In genomic region chr4:74109116-74109791, GRCh38 we compare ENCODE assay signal across 9 cellular contexts. TPM values are rescaled to one million over a fixed set of nuclear protein-coding genes. Genes with fewer than 3 reads are reported as not detected.
DNase-seq lines count a peak whose midpoint lies in the region; ATAC-seq and TF ChIP-seq lines count a peak whose summit lies in the region.
"Had no signal": no experiment of that assay in that cellular context is flagged by ENCODE, and none has a peak within 500 bp of the region (broad histone marks: within the 10 kb centered on the region; RNA-seq: fewer than 3 reads in every experiment).

No MANE protein-coding gene starts in this region.

- H3K27ac ChIP-seq in left ventricle myocardium inferior (replicated peaks), result peak overlapping the region; percentile 90
- H3K27ac ChIP-seq: VCaP had no signal

- H3K27ac Mint-ChIP-seq in WTC11 (peak overlapping the region; percentile 87), T-cell (no peak overlapping the region)

- H3K9me3 Mint-ChIP-seq in WTC11, result no peaks in the 10 kb centered on the region
- no peaks in the 10 kb centered on the region for H3K9me3 Mint-ChIP-seq in T-cell

- H3K9me3 ChIP-seq in left ventricle myocardium inferior (replicated peaks), result no peaks in the 10 kb centered on the region
- H3K9me3 ChIP-seq in skeletal muscle satellite cell (replicated peaks; ENCODE audit: low read length), result no peaks in the 10 kb centered on the region

- no peaks in the 10 kb centered on the region for H3K27me3 Mint-ChIP-seq in WTC11 (ENCODE audit: low read depth)
- peaks cover 11 to 12% of the 10 kb centered on the region in 2 donors for H3K27me3 Mint-ChIP-seq in T-cell

- H3K36me3 ChIP-seq in left ventricle myocardium inferior (no peaks in the 10 kb centered on the region), skeletal muscle satellite cell (ENCODE audit: insufficient read depth, low read length) (no peaks in the 10 kb centered on the region)

- POLR2A ChIA-PET in WTC11 (lab: Charles Lee) (no interaction called here), T-cell (lab: Charles Lee) (no interaction called here)

- TF ChIP-seq CTCF in WTC11 (IDR thresholded peaks at IDR 0.05) (no peak), left ventricle myocardium inferior (IDR thresholded peaks at IDR 0.05; ENCODE audit: borderline replicate concordance) (no peak)

- H3K4me2 ChIP-seq in skeletal muscle satellite cell (ENCODE audit: low read length), result peak overlapping the region; percentile 73

- peak overlapping the region; percentile 84 for H3K9ac ChIP-seq in skeletal muscle satellite cell (ENCODE audit: low read depth, low read length)

- CTCF ChIA-PET in WTC11 (lab: Charles Lee), result interaction anchor here (1.0 to 1.4 kb wide), 2 partner anchors 25 to 71 kb away, joined by 4 to 6 read pairs; partner anchors contain the start of gene CXCL3
- CTCF ChIA-PET in T-cell (lab: Charles Lee), result interaction anchor here in 1 of 2 donors (0.7 kb wide), 1 partner anchor 9 kb away, joined by 3 read pairs; no protein-coding TSS in a partner anchor

- DNase-seq in HCEC 1CT, result peak; percentile 89
- DNase-seq in WTC11 (ENCODE audit: low spot score), result peak; percentile 35
- peak; percentile 29 for DNase-seq in left ventricle myocardium inferior
- DNase-seq in T-cell, result no peak
- no peak for DNase-seq in NCI-H2107 (lab: John Stamatoyannopoulos, UW)
- DNase-seq in SHP77 (lab: John Stamatoyannopoulos, UW), result no peak

- H3K27me3 ChIP-seq in left ventricle myocardium inferior (ENCODE audit: low read depth) (no peaks in the 10 kb centered on the region), skeletal muscle satellite cell (ENCODE audit: control insufficient read depth, insufficient read depth, low read length) (no peaks in the 10 kb centered on the region)

- H3K4me3 ChIP-seq in left ventricle myocardium inferior (no peak overlapping the region), skeletal muscle satellite cell (ENCODE audit: low read length) (peak overlapping the region; percentile 46)

- H3K36me3 Mint-ChIP-seq in WTC11, result no peaks in the 10 kb centered on the region
- H3K36me3 Mint-ChIP-seq in T-cell, result no peaks in the 10 kb centered on the region

- peaks cover 30% of the 10 kb centered on the region for H3K4me1 Mint-ChIP-seq in WTC11
- no peaks in the 10 kb centered on the region for H3K4me1 Mint-ChIP-seq in T-cell

- intact Hi-C loops in left ventricle myocardium inferior (cut with micrococcal nuclease), result no loop called here

- H3K4me3 Mint-ChIP-seq in WTC11 (no peak overlapping the region), T-cell (no peak overlapping the region)

- ATAC-seq in WTC11, result peak; percentile 95
- no peak for ATAC-seq in HG03175 (IDR thresholded peaks at IDR 0.05; ENCODE audit: unreplicated experiment)
- no peak for ATAC-seq in T-cell (replicated peaks in 1 of 4)

- H3K4me1 ChIP-seq in left ventricle myocardium inferior (peaks cover 65% of the 10 kb centered on the region), skeletal muscle satellite cell (ENCODE audit: control insufficient read depth, insufficient read depth, low read length) (peaks cover 67% of the 10 kb centered on the region)

TF ChIP-seq in WTC11, 78 proteins besides CTCF, POLR2A, EP300 and RAD21:
- no peak for TF ChIP-seq MXD4 (CRISPR knock-in tag; IDR thresholded peaks at IDR 0.05; ENCODE audit: borderline replicate concordance)
- no peak for TF ChIP-seq USF2 (CRISPR knock-in tag; IDR thresholded peaks at IDR 0.05)
- TF ChIP-seq STAT6 (CRISPR knock-in tag; conservative IDR thresholded peaks at IDR 0.05; ENCODE audit: low read depth), result no peak
- no peak for TF ChIP-seq ATF1 (CRISPR knock-in tag; IDR thresholded peaks at IDR 0.05)
- no peak for TF ChIP-seq FOXP1 (CRISPR knock-in tag; IDR thresholded peaks at IDR 0.05; ENCODE audit: borderline replicate concordance)
- TF ChIP-seq NFATC4 (CRISPR knock-in tag; IDR thresholded peaks at IDR 0.05), result no peak
- TF ChIP-seq IRF1 (CRISPR knock-in tag; IDR thresholded peaks at IDR 0.05), result no peak
- TF ChIP-seq FOXJ3 (CRISPR knock-in tag; IDR thresholded peaks at IDR 0.05; ENCODE audit: borderline replicate concordance), result no peak
- TF ChIP-seq SOX15 (CRISPR knock-in tag; IDR thresholded peaks at IDR 0.05), result no peak
- no peak for TF ChIP-seq GRHL2 (CRISPR knock-in tag; IDR thresholded peaks at IDR 0.05; ENCODE audit: insufficient replicate concordance, severe bottlenecking)
- TF ChIP-seq GTF2I (CRISPR knock-in tag; conservative IDR thresholded peaks at IDR 0.05), result no peak
TF ChIP-seq in WTC11: peak in this region for 0.

RNA-seq across cellular contexts. Expression of gene CXCL2, which starts 10.3 kb away (rescaled TPM):
- total RNA-seq in WTC11 (2021), result 1.4 to 1.9 TPM (median 1.7 TPM) in 3 replicates
- total RNA-seq in left ventricle myocardium inferior, result 11.3 TPM
- total RNA-seq in skeletal muscle satellite cell (2012; rRNA removed), result 22.8 and 54.4 TPM in 2 replicates
- total RNA-seq in T-cell, result under 1 TPM; 0.20 to 0.60 (median 0.30) TPM

RNA-seq across cellular contexts. Expression of gene MTHFD2L, which starts 48.7 kb away (rescaled TPM):
- total RNA-seq in WTC11 (2021), result 9.4 to 10.6 TPM (median 10.5 TPM) in 3 replicates
- 13.8 TPM for total RNA-seq in left ventricle myocardium inferior
- total RNA-seq in skeletal muscle satellite cell (2012; rRNA removed), result 34.9 and 36.2 TPM in 2 replicates
- total RNA-seq in T-cell, result 1 to 10 TPM; 7.2 to 9.8 (median 7.9) TPM

Comparison
In these comparisons a context has a peak if more than half of its experiments do, and no peak if none do; other contexts are left out.
1. DNase-seq: peak in HCEC 1CT (single experiment), WTC11 (single experiment) and left ventricle myocardium inferior (single experiment); none in T-cell (0 of 34), NCI-H2107 (single experiment) and SHP77 (0 of 2).